In the genomic region with DNA sequence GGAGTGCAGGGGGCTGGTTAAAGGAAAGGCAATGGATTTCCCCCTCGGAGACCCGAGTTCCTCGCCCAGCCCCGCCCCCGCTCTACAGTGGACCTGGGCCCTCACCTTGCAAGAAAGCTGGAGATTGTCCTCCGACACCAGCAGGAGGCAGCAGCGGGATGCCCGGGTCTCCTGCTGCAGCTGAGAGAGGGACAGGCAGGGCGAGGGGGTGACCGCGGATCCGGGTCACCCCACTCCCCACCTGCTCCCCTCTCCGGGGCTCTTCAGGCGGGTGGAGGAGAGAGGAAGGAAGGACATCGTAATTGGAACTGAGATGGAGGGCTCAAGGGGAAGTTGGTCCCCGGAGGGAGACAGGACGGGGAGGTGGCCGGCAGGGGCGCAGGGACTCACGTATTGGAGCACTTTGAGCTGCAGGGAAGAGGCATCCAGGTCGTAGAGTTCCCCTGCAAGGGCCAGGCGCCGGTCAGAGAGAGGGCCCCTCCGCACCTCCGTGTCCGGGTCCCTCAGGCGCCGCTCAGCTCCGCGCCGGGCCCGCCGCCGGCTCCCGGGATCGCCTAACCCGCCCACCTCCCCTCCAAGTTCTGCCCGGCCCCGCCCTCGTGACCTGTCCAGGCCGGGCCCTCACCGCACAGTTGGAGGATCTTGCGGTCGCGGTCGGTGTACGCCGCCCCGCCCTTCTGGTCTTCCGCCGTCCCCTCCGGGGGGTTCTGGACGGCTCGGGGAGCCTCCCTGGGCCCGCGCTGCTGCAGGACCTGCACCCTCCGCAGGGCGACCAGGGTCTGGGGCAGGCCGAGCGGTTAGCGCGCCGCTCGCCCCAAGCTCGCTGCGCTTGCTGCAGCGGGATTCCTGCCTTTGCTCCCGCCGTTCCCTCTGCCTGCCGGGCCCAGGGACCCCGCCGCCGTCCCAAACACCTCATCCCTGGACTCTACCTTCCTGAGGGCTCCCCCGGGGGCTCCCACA, we compare ENCODE assay signal across 8 cellular contexts.
A peak's percentile ranks its signal among the peaks of the same experiment; 100 is the strongest.
DNase-seq lines count a peak whose midpoint lies in the region; ATAC-seq and TF ChIP-seq lines count a peak whose summit lies in the region.

No MANE protein-coding gene starts in this region.

- no peak for TF ChIP-seq POLR2A in adrenal gland (IDR thresholded peaks at IDR 0.05)

- H3K9me2 ChIP-seq in PC-9 (ENCODE audit: insufficient read depth): no peaks in the 10 kb centered on the region

- H3K9me3 ChIP-seq in PC-9 (ENCODE audit: insufficient read depth, low read depth) (no peaks in the 10 kb centered on the region), adrenal gland (replicated peaks in 1 of 3) (no peaks in the 10 kb centered on the region)

- H3K4me2 ChIP-seq in PC-9: no peak overlapping the region

- H3K27ac ChIP-seq in PC-9 (no peak overlapping the region), adrenal gland (no peak overlapping the region)

- H3K27me3 ChIP-seq in PC-9 (ENCODE audit: insufficient read depth, low read depth) (no peaks in the 10 kb centered on the region), adrenal gland (no peaks in the 10 kb centered on the region)

- 60 to 67% (median 61%) methylated on average over 19 to 74 of the region's 74 CpGs for WGBS in adrenal gland, 4 donors

- CTCF ChIA-PET in PC-9 (lab: Charles Lee): interaction anchor here (0.7 kb wide), 2 partner anchors 142 to 191 kb away, joined by 4 read pairs; no protein-coding TSS in a partner anchor

- peak; percentile 56 for TF ChIP-seq CTCF in GM12873 (IDR thresholded peaks at IDR 0.05; ENCODE audit: insufficient read depth, low read depth, low read length, missing control alignments)
- TF ChIP-seq CTCF in PC-9 (conservative IDR thresholded peaks at IDR 0.05): peak; percentile 50; the same call in 1 of the 2 replicates
- peak in 4 of 6 experiments; percentile 19 to 44 (median 34) for TF ChIP-seq CTCF in adrenal gland (IDR thresholded peaks at IDR 0.05)

- no peaks in the 10 kb centered on the region for H3K79me2 ChIP-seq in PC-9 (ENCODE audit: low read depth)

- ATAC-seq in HG03521 (IDR thresholded peaks at IDR 0.05; ENCODE audit: unreplicated experiment): no peak
- no peak for ATAC-seq in HG02623 (IDR thresholded peaks at IDR 0.05; ENCODE audit: unreplicated experiment)

- H3K36me3 ChIP-seq in PC-9 (ENCODE audit: low read depth) (no peaks in the 10 kb centered on the region), adrenal gland (replicated peaks in 1 of 2) (no peaks in the 10 kb centered on the region)

- DNase-seq in PC-9: no peak
- DNase-seq in adrenal gland: no peak
- peak; percentile 29 for DNase-seq in iris pigment epithelial cell (ENCODE audit: low read depth)
- peak; percentile 32 to 42 for DNase-seq in stimulated activated CD4-positive, alpha-beta T cell treated with anti-CD3 and anti-CD28 coated beads, Interleukin-4, amount 100 ng/mL, for 48 hours (ENCODE audit: low read depth in 2 of 2)
- DNase-seq in AG08396 (ENCODE audit: low spot score): no peak

- H2AFZ ChIP-seq in PC-9: no peak overlapping the region

- BruUV-seq in PC-9 (replicated peaks; lab: Mats Ljungman, UMichigan): no TSS peak

- 0 out of 2 replicates have a peak, but pooled peaks cover 14% of the 10 kb centered on the region for H4K20me1 ChIP-seq in PC-9 (ENCODE audit: insufficient read depth)

- POLR2A ChIA-PET in PC-9 (lab: Charles Lee; ENCODE audit: unreplicated experiment): no interaction called here

- H3K4me1 ChIP-seq in PC-9 (replicated peaks; ENCODE audit: insufficient read depth): no peaks in the 10 kb centered on the region
- no peaks in the 10 kb centered on the region for H3K4me1 ChIP-seq in adrenal gland (replicated peaks in 1 of 2)

- intact Hi-C loops in PC-9 (cut with micrococcal nuclease; ENCODE audit: unreplicated experiment) (loop anchor here (5.0 to 10.0 kb wide), 3 partner anchors 108 to 747 kb away; a partner anchor contains a TSS), adrenal gland (cut with DNase I) (loop anchor here in 1 of 2 donors (5.0 kb wide), 1 partner anchor 57 kb away; no protein-coding TSS in a partner anchor)

- no peaks in the 10 kb centered on the region for H3F3A ChIP-seq in PC-9 (ENCODE audit: insufficient read depth, low read depth)

- H3K4me3 ChIP-seq in PC-9 (no peak overlapping the region), adrenal gland (no peak overlapping the region)

Comparison
In these comparisons a context has a peak if more than half of its experiments do, and no peak if none do; other contexts are left out.
1. DNase-seq: peak in iris pigment epithelial cell (single experiment) and stimulated activated CD4-positive, alpha-beta T cell treated with anti-CD3 and anti-CD28 coated beads, Interleukin-4, amount 100 ng/mL, for 48 hours (2 of 2); none in PC-9 (0 of 2), adrenal gland (0 of 7) and AG08396 (single experiment).
2. Peak in every context shown above with its lines, with median percentiles within 50 percentile points of each other: CTCF ChIP-seq.